Comparison of ENCODE assay signal across 7 cellular contexts in the genomic region with DNA sequence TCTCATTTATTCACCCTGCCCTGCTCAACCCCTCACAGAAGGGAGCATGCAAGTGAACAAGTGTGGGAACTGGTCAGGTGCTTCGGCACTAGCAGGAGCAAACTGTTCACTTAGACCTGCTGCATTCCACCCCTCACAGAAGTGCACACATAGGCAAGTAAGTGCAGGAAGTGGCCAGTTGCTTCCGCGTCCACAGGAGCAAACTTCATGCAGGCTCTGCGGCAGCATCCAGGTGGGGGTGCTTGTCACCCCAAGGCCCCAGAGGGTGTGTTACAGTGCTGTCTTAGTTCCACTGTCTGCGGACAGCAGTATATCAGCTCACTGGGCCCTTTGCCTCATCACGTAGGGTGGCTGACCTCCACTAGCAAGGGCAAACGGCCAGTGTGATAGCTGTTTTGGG.
"Had no signal": no experiment of that assay in that cellular context is flagged by ENCODE, and none has a peak within 500 bp of the region (broad histone marks: within the 10 kb centered on the region; RNA-seq: fewer than 3 reads in every experiment).

No MANE protein-coding gene starts in this region.

- H3K4me3 ChIP-seq: GM23338 had no signal

- H2AFZ ChIP-seq: GM23338 had no signal

- H3K4me2 ChIP-seq: GM23338 had no signal

- DNase-seq: H9, HCEC 1CT, KBM-7 had no signal

- ATAC-seq: GM23338, HepG2 had no signal

- FAIRE-seq: H1, H54, HepG2 had no signal
